Comparison of ENCODE assay signal across 8 cellular contexts in genomic region chr15:34986326-34987181, GRCh38. TPM values are rescaled to one million over a fixed set of nuclear protein-coding genes. Genes with fewer than 3 reads are reported as not detected.
DNase-seq lines count a peak whose midpoint lies in the region; ATAC-seq, FAIRE-seq and TF ChIP-seq lines count a peak whose summit lies in the region.

No MANE protein-coding gene starts in this region.

- TF ChIP-seq CTCF in kidney (IDR thresholded peaks at IDR 0.05; ENCODE audit: borderline replicate concordance, extremely low read depth, insufficient read depth), result no peak
- TF ChIP-seq CTCF in thoracic aorta (IDR thresholded peaks at IDR 0.05), result no peak
- no peak for TF ChIP-seq CTCF in D721Med (IDR thresholded peaks at IDR 0.05; ENCODE audit: insufficient read depth, missing control alignments)

- H3K4me3 ChIP-seq in kidney (ENCODE audit: low read length in 2 of 2) (peak overlapping the region; percentile 99 to 100), thoracic aorta (peak overlapping the region; percentile 77)

- no peaks in the 10 kb centered on the region for H3K27me3 ChIP-seq in thoracic aorta (replicated peaks; ENCODE audit: insufficient read depth)

- H3K9me3 ChIP-seq in kidney (ENCODE audit: control insufficient read depth in 1 of 2, low read length in 2 of 2) (no peaks in the 10 kb centered on the region), thoracic aorta (no peaks in the 10 kb centered on the region)

- ATAC-seq in thoracic aorta (ENCODE audit: insufficient number of reproducible peaks, low FRiP score, low read depth), result no peak
- no peak for ATAC-seq in HG03097 (IDR thresholded peaks at IDR 0.05; ENCODE audit: low FRiP score, unreplicated experiment)
- no peak for ATAC-seq in HG03571 (IDR thresholded peaks at IDR 0.05; ENCODE audit: unreplicated experiment)

- H3K9me3 Mint-ChIP-seq in activated CD4-positive, alpha-beta T cell treated with anti-CD3 and anti-CD28 coated beads, Interleukin-2, amount 10 ng/mL, durations not matched to agents 24 days and 14 days, result no peaks in the 10 kb centered on the region
- H3K9me3 Mint-ChIP-seq in activated T-helper 2 cell treated with anti-CD3 and anti-CD28 coated beads, Interferon-gamma antibody, Interleukin-2, Interleukin-4, amounts not matched to agents 10 μg/mL and 5 μg/mL and 100 μg/mL, durations not matched to agents 14 hours and 24 hours and 36 hours, result no peaks in the 10 kb centered on the region

- H3K27me3 Mint-ChIP-seq in activated CD4-positive, alpha-beta T cell treated with anti-CD3 and anti-CD28 coated beads, Interleukin-2, amount 10 ng/mL, durations not matched to agents 24 days and 14 days, result no peaks in the 10 kb centered on the region
- H3K27me3 Mint-ChIP-seq in activated T-helper 2 cell treated with anti-CD3 and anti-CD28 coated beads, Interferon-gamma antibody, Interleukin-2, Interleukin-4, amounts not matched to agents 10 μg/mL and 5 μg/mL and 100 μg/mL, durations not matched to agents 14 hours and 24 hours and 36 hours (ENCODE audit: low read depth), result no peaks in the 10 kb centered on the region

- FAIRE-seq in kidney (lab: Jason Lieb, UNC) (no peak), D721Med (lab: Jason Lieb, UNC) (no peak)

- H3K36me3 ChIP-seq in kidney (ENCODE audit: control insufficient read depth in 1 of 2, insufficient read depth in 2 of 2, low read length in 2 of 2) (peaks cover 10 to 11% of the 10 kb centered on the region in 2 donors), thoracic aorta (peaks cover 9% of the 10 kb centered on the region)

- H3K27ac ChIP-seq in kidney (ENCODE audit: low read depth in 2 of 2, low read length in 2 of 2) (peak overlapping the region; percentile 64 to 95), thoracic aorta (no peak overlapping the region)

- H3K4me1 ChIP-seq in kidney (ENCODE audit: control insufficient read depth in 1 of 2, insufficient read depth in 1 of 2, low read depth in 1 of 2, low read length in 2 of 2) (peaks cover 14% of the 10 kb centered on the region in 2 donors), thoracic aorta (ENCODE audit: control insufficient read depth in 1 of 2, low read depth in 2 of 2) (peaks cover 20 to 38% of the 10 kb centered on the region in 2 donors)

- H3K9ac ChIP-seq in kidney (ENCODE audit: low read length in 2 of 2), result peak overlapping the region; percentile 89 to 100

- peaks cover 22% of the 10 kb centered on the region for H3K4me1 Mint-ChIP-seq in activated CD4-positive, alpha-beta T cell treated with anti-CD3 and anti-CD28 coated beads, Interleukin-2, amount 10 ng/mL, durations not matched to agents 24 days and 14 days
- peaks cover 32% of the 10 kb centered on the region for H3K4me1 Mint-ChIP-seq in activated T-helper 2 cell treated with anti-CD3 and anti-CD28 coated beads, Interferon-gamma antibody, Interleukin-2, Interleukin-4, amounts not matched to agents 10 μg/mL and 5 μg/mL and 100 μg/mL, durations not matched to agents 14 hours and 24 hours and 36 hours (ENCODE audit: low read depth)

- intact Hi-C loops in activated CD4-positive, alpha-beta T cell treated with anti-CD3 and anti-CD28 coated beads, Interleukin-2, amount 10 ng/mL, durations not matched to agents 24 days and 14 days (cut with micrococcal nuclease), result loop anchor here (5.0 kb wide), 1 partner anchor 561 kb away; the partner anchor contains the start of gene DPH6
- intact Hi-C loops in activated T-helper 2 cell treated with anti-CD3 and anti-CD28 coated beads, Interferon-gamma antibody, Interleukin-2, Interleukin-4, amounts not matched to agents 10 μg/mL and 5 μg/mL and 100 μg/mL, durations not matched to agents 14 hours and 24 hours and 36 hours (cut with micrococcal nuclease), result no loop called here
- intact Hi-C loops in kidney (cut with DNase I), result no loop called here

- peaks cover 42% of the 10 kb centered on the region for H3K36me3 Mint-ChIP-seq in activated CD4-positive, alpha-beta T cell treated with anti-CD3 and anti-CD28 coated beads, Interleukin-2, amount 10 ng/mL, durations not matched to agents 24 days and 14 days (ENCODE audit: low read depth)
- H3K36me3 Mint-ChIP-seq in activated T-helper 2 cell treated with anti-CD3 and anti-CD28 coated beads, Interferon-gamma antibody, Interleukin-2, Interleukin-4, amounts not matched to agents 10 μg/mL and 5 μg/mL and 100 μg/mL, durations not matched to agents 14 hours and 24 hours and 36 hours (ENCODE audit: low read depth), result peaks cover 47% of the 10 kb centered on the region

- H3K27ac Mint-ChIP-seq in activated CD4-positive, alpha-beta T cell treated with anti-CD3 and anti-CD28 coated beads, Interleukin-2, amount 10 ng/mL, durations not matched to agents 24 days and 14 days, result peak overlapping the region; percentile 99
- H3K27ac Mint-ChIP-seq in activated T-helper 2 cell treated with anti-CD3 and anti-CD28 coated beads, Interferon-gamma antibody, Interleukin-2, Interleukin-4, amounts not matched to agents 10 μg/mL and 5 μg/mL and 100 μg/mL, durations not matched to agents 14 hours and 24 hours and 36 hours, result peak overlapping the region; percentile 98

- peak overlapping the region; percentile 97 for H3K4me3 Mint-ChIP-seq in activated CD4-positive, alpha-beta T cell treated with anti-CD3 and anti-CD28 coated beads, Interleukin-2, amount 10 ng/mL, durations not matched to agents 24 days and 14 days
- peak overlapping the region; percentile 94 for H3K4me3 Mint-ChIP-seq in activated T-helper 2 cell treated with anti-CD3 and anti-CD28 coated beads, Interferon-gamma antibody, Interleukin-2, Interleukin-4, amounts not matched to agents 10 μg/mL and 5 μg/mL and 100 μg/mL, durations not matched to agents 14 hours and 24 hours and 36 hours (ENCODE audit: low read depth)

- DNase-seq in activated CD4-positive, alpha-beta T cell treated with anti-CD3 and anti-CD28 coated beads, Interleukin-2, amount 10 ng/mL, durations not matched to agents 24 days and 14 days, result no peak
- no peak for DNase-seq in activated CD4-positive, alpha-beta T cell treated with anti-CD3 and anti-CD28 coated beads for 1 hour
- no peak for DNase-seq in activated T-helper 2 cell treated with anti-CD3 and anti-CD28 coated beads, Interferon-gamma antibody, Interleukin-2, Interleukin-4, amounts not matched to agents 10 μg/mL and 5 μg/mL and 100 μg/mL, durations not matched to agents 14 hours and 24 hours and 36 hours (ENCODE audit: low spot score)
- DNase-seq in kidney (no peak), thoracic aorta (ENCODE audit: low spot score) (no peak), D721Med (ENCODE audit: insufficient read length, low spot score) (no peak)

RNA-seq across cellular contexts. Expression of gene ZNF770, which starts 1.5 kb away (rescaled TPM):
- total RNA-seq in activated CD4-positive, alpha-beta T cell treated with anti-CD3 and anti-CD28 coated beads, Interleukin-2, amount 10 ng/mL, durations not matched to agents 24 days and 14 days, result 53.9 and 56.3 TPM in 2 replicates
- total RNA-seq in activated T-helper 2 cell treated with anti-CD3 and anti-CD28 coated beads, Interferon-gamma antibody, Interleukin-2, Interleukin-4, amounts not matched to agents 10 μg/mL and 5 μg/mL and 100 μg/mL, durations not matched to agents 14 hours and 24 hours and 36 hours, result 40.7 and 41.0 TPM in 2 replicates
- total RNA-seq in kidney, result 52.9 TPM
- 13.9 TPM for polyA plus RNA-seq in kidney (ENCODE audit: insufficient read depth, low read depth, low replicate concordance)
- total RNA-seq in thoracic aorta, result 10 to 100 TPM; 13.7 to 31.4 TPM

RNA-seq across cellular contexts. Expression of gene AQR, which starts 17.0 kb away (rescaled TPM):
- 47.3 and 50.2 TPM in 2 replicates for total RNA-seq in activated CD4-positive, alpha-beta T cell treated with anti-CD3 and anti-CD28 coated beads, Interleukin-2, amount 10 ng/mL, durations not matched to agents 24 days and 14 days
- 41.0 and 41.7 TPM in 2 replicates for total RNA-seq in activated T-helper 2 cell treated with anti-CD3 and anti-CD28 coated beads, Interferon-gamma antibody, Interleukin-2, Interleukin-4, amounts not matched to agents 10 μg/mL and 5 μg/mL and 100 μg/mL, durations not matched to agents 14 hours and 24 hours and 36 hours
- total RNA-seq in kidney, result 30.9 TPM
- polyA plus RNA-seq in kidney (ENCODE audit: insufficient read depth, low read depth, low replicate concordance), result 14.2 TPM
- total RNA-seq in thoracic aorta, result 10 to 100 TPM; 19.6 to 37.0 TPM

Comparison
In these comparisons a context has a peak if more than half of its experiments do, and no peak if none do; other contexts are left out.
1. H3K27ac ChIP-seq: peak in kidney (2 of 2); none in thoracic aorta (0 of 2).